Comparison of ENCODE assay signal across 10 cellular contexts in the genomic region with DNA sequence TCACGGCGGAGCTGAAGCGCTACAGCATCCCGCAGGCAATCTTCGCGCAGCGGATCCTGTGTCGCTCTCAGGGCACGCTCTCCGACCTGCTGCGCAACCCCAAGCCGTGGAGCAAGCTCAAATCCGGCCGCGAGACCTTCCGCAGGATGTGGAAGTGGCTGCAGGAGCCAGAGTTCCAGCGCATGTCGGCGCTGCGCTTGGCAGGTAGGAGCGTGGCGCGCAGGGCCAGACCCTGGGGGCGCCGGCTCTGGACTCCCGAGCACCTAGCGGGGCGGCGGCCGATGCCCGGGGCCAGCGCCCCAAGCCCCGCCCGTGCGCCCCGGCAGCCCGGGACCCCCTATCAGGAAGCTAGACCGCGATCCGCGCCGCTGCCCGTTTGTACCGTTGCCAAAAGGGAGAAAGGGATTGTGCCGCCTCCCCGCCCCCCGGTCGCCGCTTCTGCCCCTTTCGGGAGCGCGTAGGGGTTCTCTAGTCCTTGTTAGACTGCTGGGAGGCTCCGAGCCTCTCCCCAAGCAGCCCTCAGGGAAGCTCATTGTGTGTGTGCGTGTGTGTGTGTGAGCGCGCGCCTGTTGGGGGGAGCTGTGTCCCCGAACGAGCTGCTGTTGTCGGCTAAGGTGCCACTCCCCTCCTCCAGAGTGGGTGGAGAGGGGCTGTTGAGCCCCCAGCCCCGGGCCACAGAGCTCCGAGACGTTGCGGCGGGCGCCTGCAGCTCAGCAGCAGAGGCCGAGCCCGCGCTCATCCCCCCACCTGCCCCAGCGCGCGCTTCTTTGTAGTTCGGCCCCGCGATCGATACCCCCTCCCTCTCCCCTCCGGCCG. TPM values are rescaled to one million over a fixed set of nuclear protein-coding genes. Genes with fewer than 3 reads are reported as not detected.
DNase-seq lines count a peak whose midpoint lies in the region; ATAC-seq and TF ChIP-seq lines count a peak whose summit lies in the region.
"Had no signal": no experiment of that assay in that cellular context is flagged by ENCODE, and none has a peak within 500 bp of the region (broad histone marks: within the 10 kb centered on the region; RNA-seq: fewer than 3 reads in every experiment).

No MANE protein-coding gene starts in this region.

- intact Hi-C loops in natural killer cell (cut with micrococcal nuclease), result no loop called here

- POLR2A ChIA-PET in activated naive CD8-positive, alpha-beta T cell treated with anti-CD3 and anti-CD28 coated beads, Interleukin-2, amount 10 ng/mL, durations not matched to agents 7 days and 5 days (lab: Charles Lee), result interaction anchor here (0.8 to 0.9 kb wide), 2 partner anchors 40 to 299 kb away, joined by 3 read pairs; no protein-coding TSS in a partner anchor

- H3K4me1 Mint-ChIP-seq in activated naive CD8-positive, alpha-beta T cell treated with anti-CD3 and anti-CD28 coated beads, Interleukin-2, amount 10 ng/mL, durations not matched to agents 7 days and 5 days, result peaks cover 12% of the 10 kb centered on the region
- H3K4me1 Mint-ChIP-seq in natural killer cell, result peaks cover 0 to 23% of the 10 kb centered on the region in 2 donors

- no peak for ATAC-seq in activated naive CD8-positive, alpha-beta T cell treated with anti-CD3 and anti-CD28 coated beads, Interleukin-2, amount 10 ng/mL, durations not matched to agents 7 days and 5 days (ENCODE audit: low read depth)
- no peak for ATAC-seq in natural killer cell

- peaks cover 2% of the 10 kb centered on the region for H3K36me3 Mint-ChIP-seq in activated naive CD8-positive, alpha-beta T cell treated with anti-CD3 and anti-CD28 coated beads, Interleukin-2, amount 10 ng/mL, durations not matched to agents 7 days and 5 days
- H3K36me3 Mint-ChIP-seq in natural killer cell, result no peaks in the 10 kb centered on the region

- H3K4me3 Mint-ChIP-seq in activated naive CD8-positive, alpha-beta T cell treated with anti-CD3 and anti-CD28 coated beads, Interleukin-2, amount 10 ng/mL, durations not matched to agents 7 days and 5 days, result no peak overlapping the region
- no peak overlapping the region for H3K4me3 Mint-ChIP-seq in natural killer cell

- no peaks in the 10 kb centered on the region for H3K9me3 Mint-ChIP-seq in activated naive CD8-positive, alpha-beta T cell treated with anti-CD3 and anti-CD28 coated beads, Interleukin-2, amount 10 ng/mL, durations not matched to agents 7 days and 5 days
- no peaks in the 10 kb centered on the region for H3K9me3 Mint-ChIP-seq in natural killer cell
- H3K9me3 Mint-ChIP-seq: activated T-cell treated with anti-CD3 and anti-CD28 coated beads, Interleukin-2, amount 50 U/mL, for 72 hours had no signal

- peaks cover 68% of the 10 kb centered on the region for H3K27me3 Mint-ChIP-seq in activated naive CD8-positive, alpha-beta T cell treated with anti-CD3 and anti-CD28 coated beads, Interleukin-2, amount 10 ng/mL, durations not matched to agents 7 days and 5 days
- H3K27me3 Mint-ChIP-seq in natural killer cell (ENCODE audit: low read depth in 2 of 2), result peaks cover 13 to 52% of the 10 kb centered on the region in 2 donors

- peak; percentile 68 for DNase-seq in Daoy (ENCODE audit: low read depth)
- peak; percentile 96 for DNase-seq in HuH-7.5 (ENCODE audit: low spot score)
- DNase-seq in activated naive CD8-positive, alpha-beta T cell treated with anti-CD3 and anti-CD28 coated beads, Interleukin-2, amount 10 ng/mL, durations not matched to agents 7 days and 5 days, result peak; percentile 58
- no peak for DNase-seq in natural killer cell
- no peak for DNase-seq in DMS153 treated with DMSO at 0.1 percent for 48 hours (lab: John Stamatoyannopoulos, UW; ENCODE audit: unreplicated experiment)
- DNase-seq in AG08395 (ENCODE audit: low spot score), result no peak
- no peak for DNase-seq in NCI-H128 (lab: John Stamatoyannopoulos, UW; ENCODE audit: unreplicated experiment)
- DNase-seq: activated T-cell treated with anti-CD3 and anti-CD28 coated beads, Interleukin-2, amount 50 U/mL, for 72 hours; NCI-H2107 had no signal

- no peak for TF ChIP-seq CTCF in natural killer cell (IDR thresholded peaks at IDR 0.05)

- H3K27ac Mint-ChIP-seq in activated naive CD8-positive, alpha-beta T cell treated with anti-CD3 and anti-CD28 coated beads, Interleukin-2, amount 10 ng/mL, durations not matched to agents 7 days and 5 days, result peak overlapping the region; percentile 67
- peak overlapping the region; percentile 49 to 58 for H3K27ac Mint-ChIP-seq in natural killer cell

RNA-seq across cellular contexts. Expression of a gene that starts 1.6 kb away (rescaled TPM):
- not detected in 2 replicates for total RNA-seq in Daoy (2014; rRNA removed; shearing (Covaris generic))
- not detected for total RNA-seq in activated naive CD8-positive, alpha-beta T cell treated with anti-CD3 and anti-CD28 coated beads, Interleukin-2, amount 10 ng/mL, durations not matched to agents 7 days and 5 days
- total RNA-seq in natural killer cell, result not detected
- total RNA-seq: activated T-cell treated with anti-CD3 and anti-CD28 coated beads, Interleukin-2, amount 50 U/mL, for 72 hours; subcutaneous adipose tissue had no signal

RNA-seq across cellular contexts. Expression of a gene that starts 57.2 kb away (rescaled TPM):
- total RNA-seq in Daoy (2014; rRNA removed; shearing (Covaris generic)), result 1.8 TPM in 1 of 2 replicates, not detected in the other
- 10 to 100 TPM; 17.0 to 18.6 TPM for total RNA-seq in activated naive CD8-positive, alpha-beta T cell treated with anti-CD3 and anti-CD28 coated beads, Interleukin-2, amount 10 ng/mL, durations not matched to agents 7 days and 5 days
- total RNA-seq in natural killer cell, result 10 to 100 TPM in 2 of 3 donors, 1 to 10 TPM in 1; 5.3 to 11.5 (median 11.2) TPM

Comparison
In these comparisons a context has a peak if more than half of its experiments do, and no peak if none do; other contexts are left out.
1. DNase-seq: peak in Daoy (single experiment), HuH-7.5 (single experiment) and activated naive CD8-positive, alpha-beta T cell treated with anti-CD3 and anti-CD28 coated beads, Interleukin-2, amount 10 ng/mL, durations not matched to agents 7 days and 5 days (single experiment); none in natural killer cell (single experiment), DMS153 treated with DMSO at 0.1 percent for 48 hours (single experiment), AG08395 (single experiment) and NCI-H128 (single experiment).